Comparison of ENCODE assay signal across 8 cellular contexts in the genomic region with DNA sequence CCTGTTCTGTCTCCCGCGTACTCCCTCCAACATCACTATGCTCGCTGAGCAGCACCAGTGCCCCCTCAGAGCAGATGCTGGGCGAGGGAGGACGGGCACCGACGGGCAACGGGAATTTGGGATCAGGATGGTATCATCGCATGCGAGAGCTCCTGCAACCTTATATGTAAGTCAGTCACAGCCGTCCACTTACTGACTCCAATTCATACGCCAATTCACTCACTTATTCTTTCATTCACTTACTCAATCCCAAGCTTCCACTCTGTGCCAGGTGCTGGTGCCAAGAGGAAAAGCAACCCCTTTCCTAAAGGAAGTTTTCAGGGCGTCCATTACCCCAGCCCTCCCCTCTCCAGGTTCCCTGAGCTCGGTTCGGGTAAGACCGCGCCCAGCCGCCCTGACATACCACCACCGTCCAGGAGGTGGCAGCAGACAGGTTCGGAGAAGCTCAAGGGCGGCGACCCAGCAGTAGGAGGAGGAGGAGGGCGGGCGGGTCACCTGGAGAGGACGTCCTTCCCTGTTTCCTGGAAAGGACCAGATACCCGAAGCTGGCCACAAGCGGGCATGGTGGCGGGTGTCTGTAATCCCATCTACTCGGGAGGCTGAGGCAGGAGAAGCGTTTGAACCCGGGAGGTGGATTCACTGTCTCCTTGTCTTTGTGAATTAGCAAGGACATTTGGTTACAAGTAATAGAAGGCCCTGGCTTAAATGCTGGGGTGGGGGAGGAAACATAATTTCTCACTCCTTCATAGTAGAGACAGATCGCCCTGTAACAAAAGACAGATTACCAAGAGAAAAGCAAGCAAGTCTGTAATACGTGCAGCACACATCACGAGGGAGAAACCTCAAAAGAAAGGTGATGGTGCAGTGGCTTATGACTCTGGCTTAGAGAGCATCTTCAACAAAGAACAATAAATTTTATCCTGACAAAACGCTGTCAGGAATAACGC. TPM values are rescaled to one million over a fixed set of nuclear protein-coding genes. Genes with fewer than 3 reads are reported as not detected.
DNase-seq lines count a peak whose midpoint lies in the region; ATAC-seq, FAIRE-seq and TF ChIP-seq lines count a peak whose summit lies in the region.

No MANE protein-coding gene starts in this region.

- H3K27ac ChIP-seq in PC-3 (ENCODE audit: low read length) = peak overlapping the region; percentile 77
- peak overlapping the region; percentile 11 to 81 (median 74) for H3K27ac ChIP-seq in esophagus squamous epithelium
- H3K27ac ChIP-seq in muscle layer of duodenum (ENCODE audit: low read length) = peak overlapping the region; percentile 74

- H3K4me2 ChIP-seq in PC-3 (ENCODE audit: low read length) = peak overlapping the region; percentile 92

- intact Hi-C loops in PC-3 (cut with micrococcal nuclease) = loop anchor here (1.0 to 2.0 kb wide), 2 partner anchors 36 to 241 kb away; partner anchors contain the start of gene IFNLR1
- intact Hi-C loops in esophagus squamous epithelium (cut with DNase I) = no loop called here

- no peaks in the 10 kb centered on the region for H3K9me2 ChIP-seq in PC-3 (replicated peaks; ENCODE audit: low read length)

- POLR2A ChIA-PET in PC-3 (lab: Charles Lee; ENCODE audit: unreplicated experiment) = interaction anchor here (0.5 to 1.1 kb wide), 5 partner anchors 36 to 502 kb away, joined by 3 to 15 read pairs (median 11); no protein-coding TSS in a partner anchor

- H3K9me3 ChIP-seq in PC-3 (ENCODE audit: low read length) (no peaks in the 10 kb centered on the region), esophagus squamous epithelium (no peaks in the 10 kb centered on the region), muscle layer of duodenum (ENCODE audit: control insufficient read depth in 1 of 2, low read length in 2 of 2) (no peaks in the 10 kb centered on the region)

- H3K9ac ChIP-seq in PC-3 (ENCODE audit: low read length) = peak overlapping the region; percentile 67

- no peaks in the 10 kb centered on the region for H3F3A ChIP-seq in PC-3 (ENCODE audit: low read length, unreplicated experiment)

- TSS peak; percentile 94 for BruUV-seq in PC-3 (replicated peaks; lab: Mats Ljungman, UMichigan)

- TF ChIP-seq POLR2A in GM12892 (IDR thresholded peaks at IDR 0.05; ENCODE audit: low read depth, low read length) (no peak), esophagus squamous epithelium (IDR thresholded peaks at IDR 0.05) (no peak)

- FAIRE-seq in GM12892 (lab: Jason Lieb, UNC) = peak; percentile 95

- TF ChIP-seq CTCF in PC-3 (conservative IDR thresholded peaks at IDR 0.05; ENCODE audit: low read depth, low read length) (peak; percentile 79), esophagus squamous epithelium (IDR thresholded peaks at IDR 0.05) (peak; percentile 79 to 97 (median 94))

- DNase-seq in GM12892 (ENCODE audit: insufficient read length) = peak; percentile 72
- DNase-seq in KG1 (lab: John Stamatoyannopoulos, UW) = peak; percentile 24
- DNase-seq in PC-3 = peak; percentile 95
- DNase-seq in activated T-cell treated with anti-CD3 and anti-CD28 coated beads, Interleukin-2, amount 50 U/mL, for 4 hours = peak; percentile 87
- peak; percentile 40 for DNase-seq in esophagus squamous epithelium (lab: John Stamatoyannopoulos, UW)
- peak; percentile 67 to 82 for DNase-seq in stimulated activated CD8-positive, alpha-beta memory T cell treated with anti-CD3 and anti-CD28 coated beads, Interleukin-4, amount 100 ng/mL, for 4 hours (ENCODE audit: low read depth in 2 of 2, low spot score in 1 of 2)

- no peaks in the 10 kb centered on the region for H4K20me1 ChIP-seq in PC-3 (ENCODE audit: low read length)

- CTCF ChIA-PET in PC-3 (lab: Charles Lee) = interaction anchor here (0.6 to 2.3 kb wide), 19 partner anchors 34 to 1275 kb away, joined by 3 to 41 read pairs (median 5); partner anchors contain the start of genes IFNLR1, MYOM3 and NIPAL3

- peaks cover 34% of the 10 kb centered on the region for H3K27me3 Mint-ChIP-seq in activated T-cell treated with anti-CD3 and anti-CD28 coated beads, Interleukin-2, amount 50 U/mL, for 4 hours (ENCODE audit: low read depth)

- peak overlapping the region; percentile 68 for H3K4me3 ChIP-seq in PC-3 (ENCODE audit: low read length)
- peak overlapping the region in 3 of 4 donors; percentile 31 to 41 (median 35) for H3K4me3 ChIP-seq in esophagus squamous epithelium
- peak overlapping the region in 1 of 2 donors; percentile 47 for H3K4me3 ChIP-seq in muscle layer of duodenum (ENCODE audit: low read depth in 1 of 2, low read length in 2 of 2)

- H3K4me1 Mint-ChIP-seq in activated T-cell treated with anti-CD3 and anti-CD28 coated beads, Interleukin-2, amount 50 U/mL, for 4 hours (ENCODE audit: low read depth) = peaks cover 16% of the 10 kb centered on the region

- 12 to 19% methylated on average over 16 to 21 of the region's 36 CpGs for WGBS in esophagus squamous epithelium, 2 donors

- H3K36me3 ChIP-seq in PC-3 (ENCODE audit: low read depth, low read length) (no peaks in the 10 kb centered on the region), esophagus squamous epithelium (no peaks in the 10 kb centered on the region), muscle layer of duodenum (ENCODE audit: control insufficient read depth in 1 of 2, insufficient read depth in 2 of 2, low read length in 2 of 2) (no peaks in the 10 kb centered on the region)

- H3K36me3 Mint-ChIP-seq in activated T-cell treated with anti-CD3 and anti-CD28 coated beads, Interleukin-2, amount 50 U/mL, for 4 hours (ENCODE audit: insufficient read depth) = no peaks in the 10 kb centered on the region

- H2AFZ ChIP-seq in PC-3 (ENCODE audit: low read length) = peak overlapping the region; percentile 83

- ATAC-seq in PC-3 = peak; percentile 92
- peak; percentile 89 to 91 for ATAC-seq in activated T-cell treated with anti-CD3 and anti-CD28 coated beads, Interleukin-2, amount 50 U/mL, for 4 hours
- no peak for ATAC-seq in GM18861 (IDR thresholded peaks at IDR 0.05; ENCODE audit: unreplicated experiment)

- no peaks in the 10 kb centered on the region for H3K9me3 Mint-ChIP-seq in activated T-cell treated with anti-CD3 and anti-CD28 coated beads, Interleukin-2, amount 50 U/mL, for 4 hours

- H3K4me1 ChIP-seq in PC-3 (ENCODE audit: insufficient read depth, low read length) = peaks cover 23% of the 10 kb centered on the region
- peaks cover 0 to 24% (median 5%) of the 10 kb centered on the region in 3 donors for H3K4me1 ChIP-seq in esophagus squamous epithelium
- peaks cover 3 to 7% of the 10 kb centered on the region in 2 donors for H3K4me1 ChIP-seq in muscle layer of duodenum (ENCODE audit: control insufficient read depth in 1 of 2, insufficient read depth in 2 of 2, low read length in 2 of 2)

- H3K4me3 Mint-ChIP-seq in activated T-cell treated with anti-CD3 and anti-CD28 coated beads, Interleukin-2, amount 50 U/mL, for 4 hours = peak overlapping the region; percentile 56

- H3K27me3 ChIP-seq in PC-3 (ENCODE audit: low read length) (no peaks in the 10 kb centered on the region), esophagus squamous epithelium (peaks cover 0 to 29% (median 0%) of the 10 kb centered on the region in 4 donors), muscle layer of duodenum (ENCODE audit: low read depth, low read length) (no peaks in the 10 kb centered on the region)

- no peaks in the 10 kb centered on the region for H3K79me2 ChIP-seq in PC-3 (ENCODE audit: low read length)

RNA-seq across cellular contexts. Expression of gene IL22RA1, which starts 7.6 kb away (rescaled TPM):
- polyA plus RNA-seq in GM12892 (2012; ENCODE audit: missing spikeins) = not detected
- total RNA-seq in PC-3 (2014; rRNA removed) = 1.2 TPM in 2 replicates
- total RNA-seq in activated T-cell treated with anti-CD3 and anti-CD28 coated beads, Interleukin-2, amount 50 U/mL, for 4 hours = under 1 TPM in 1 of 3 donors, not detected in 2; 0.08 TPM
- 10 to 100 TPM in 2 of 4 donors, 1 to 10 TPM in 2; 3.6 to 16.0 (median 10.5) TPM for total RNA-seq in esophagus squamous epithelium

RNA-seq across cellular contexts. Expression of gene IFNLR1, which starts 36.6 kb away (rescaled TPM):
- polyA plus RNA-seq in GM12892 (2012; ENCODE audit: missing spikeins) = 5.3 TPM
- 8.9 and 9.5 TPM in 2 replicates for total RNA-seq in PC-3 (2014; rRNA removed)
- total RNA-seq in activated T-cell treated with anti-CD3 and anti-CD28 coated beads, Interleukin-2, amount 50 U/mL, for 4 hours = 1 to 10 TPM; 3.4 to 5.1 (median 4.6) TPM
- total RNA-seq in esophagus squamous epithelium = 1 to 10 TPM; 2.5 to 4.6 (median 3.5) TPM

RNA-seq across cellular contexts. Expression of gene MYOM3, which starts 38.6 kb away (rescaled TPM):
- polyA plus RNA-seq in GM12892 (2012; ENCODE audit: missing spikeins) = not detected
- total RNA-seq in PC-3 (2014; rRNA removed) (0.04 and 0.12 TPM in 2 replicates), esophagus squamous epithelium (1 to 10 TPM in 1 of 4 donors, under 1 TPM in 3; 0.30 to 1.1 (median 0.56) TPM)
- total RNA-seq in activated T-cell treated with anti-CD3 and anti-CD28 coated beads, Interleukin-2, amount 50 U/mL, for 4 hours = not detected

Comparison
In these comparisons a context has a peak if more than half of its experiments do, and no peak if none do; other contexts are left out.
1. DNase-seq: peak in every context shown above with its lines; median percentile 95 in PC-3; 87 in activated T-cell treated with anti-CD3 and anti-CD28 coated beads, Interleukin-2, amount 50 U/mL, for 4 hours; 74 in stimulated activated CD8-positive, alpha-beta memory T cell treated with anti-CD3 and anti-CD28 coated beads, Interleukin-4, amount 100 ng/mL, for 4 hours; 72 in GM12892; 40 in esophagus squamous epithelium; 24 in KG1.